ENCODE assay signal across 9 cellular contexts in genomic region chr11:123454060-123454651, GRCh38. TPM values are rescaled to one million over a fixed set of nuclear protein-coding genes. Genes with fewer than 3 reads are reported as not detected.
DNase-seq lines count a peak whose midpoint lies in the region; ATAC-seq and TF ChIP-seq lines count a peak whose summit lies in the region.
"Had no signal": no experiment of that assay in that cellular context is flagged by ENCODE, and none has a peak within 500 bp of the region (broad histone marks: within the 10 kb centered on the region; RNA-seq: fewer than 3 reads in every experiment).

No MANE protein-coding gene starts in this region.

- H3K27ac ChIP-seq in lung (ENCODE audit: low read depth in 1 of 2, low read length in 1 of 2) (peak overlapping the region; percentile 9 to 48), sigmoid colon (no peak overlapping the region)
- H3K27ac ChIP-seq: parathyroid adenoma had no signal

- no peaks in the 10 kb centered on the region for H3K9me3 ChIP-seq in lung (ENCODE audit: control insufficient read depth in 2 of 2, insufficient read depth in 1 of 2, low read length in 1 of 2)
- H3K9me3 ChIP-seq in sigmoid colon, result no peaks in the 10 kb centered on the region

- H3K36me3 ChIP-seq in BJ (ENCODE audit: control insufficient read depth, insufficient read depth, low read length) (no peaks in the 10 kb centered on the region), lung (ENCODE audit: control insufficient read depth in 2 of 2, insufficient read depth in 2 of 2, low read length in 2 of 2) (no peaks in the 10 kb centered on the region), sigmoid colon (no peaks in the 10 kb centered on the region), H7 (replicated peaks; ENCODE audit: control insufficient read depth, insufficient read depth, low read length) (no peaks in the 10 kb centered on the region)

- no peaks in the 10 kb centered on the region for H3K27me3 ChIP-seq in BJ (ENCODE audit: control insufficient read depth, insufficient read depth, low read length)
- H3K27me3 ChIP-seq in lung (ENCODE audit: control insufficient read depth, insufficient read depth), result no peaks in the 10 kb centered on the region
- no peaks in the 10 kb centered on the region for H3K27me3 ChIP-seq in sigmoid colon
- H3K27me3 ChIP-seq in H7 (ENCODE audit: control insufficient read depth, insufficient read depth, low read length), result no peaks in the 10 kb centered on the region

- WGBS in lung, 2 donors, result 28 to 44% methylated on average over 7 of the region's 7 CpGs
- 49 to 68% methylated on average over 7 of the region's 7 CpGs for WGBS in sigmoid colon, 2 donors

- H3K4me3 Mint-ChIP-seq in mesothelial cell of epicardium, result no peak overlapping the region

- H3K4me1 Mint-ChIP-seq in mesothelial cell of epicardium, result no peaks in the 10 kb centered on the region

- no peaks in the 10 kb centered on the region for H3K36me3 Mint-ChIP-seq in mesothelial cell of epicardium

- POLR2A ChIA-PET in BJ (lab: Charles Lee), result no interaction called here

- intact Hi-C loops in sigmoid colon (cut with DNase I), result no loop called here

- no peaks in the 10 kb centered on the region for H3K27me3 Mint-ChIP-seq in mesothelial cell of epicardium (ENCODE audit: low read depth)

- TF ChIP-seq POLR2A in sigmoid colon (IDR thresholded peaks at IDR 0.05), result no peak

- no peaks in the 10 kb centered on the region for H3K9me3 Mint-ChIP-seq in mesothelial cell of epicardium

- CTCF ChIA-PET in BJ (lab: Yijun Ruan, JAX), result interaction anchor here (1.3 kb wide), 1 partner anchor 21 kb away, joined by 4 read pairs; no protein-coding TSS in a partner anchor

- peak; percentile 53 for DNase-seq in BJ (ENCODE audit: low read depth)
- DNase-seq in NCI-H2029 treated with DMSO at 0.1 percent for 48 hours (lab: John Stamatoyannopoulos, UW), result peak; percentile 92
- peak; percentile 42 for DNase-seq in activated CD8-positive, alpha-beta memory T cell treated with anti-CD3 and anti-CD28 coated beads, Interleukin-2, amount 50 U/mL, for 4 hours
- no peak for DNase-seq in lung (ENCODE audit: low spot score)
- no peak for DNase-seq in sigmoid colon
- DNase-seq in H7, result no peak
- DNase-seq in mesothelial cell of epicardium (ENCODE audit: low spot score in 2 of 2, unreplicated experiment in 2 of 2), result no peak
- DNase-seq in AG20443 (ENCODE audit: low spot score), result no peak

- no peak for ATAC-seq in lung (ENCODE audit: insufficient read depth, low FRiP score)

- no peak for TF ChIP-seq EP300 in sigmoid colon (IDR thresholded peaks at IDR 0.05)

- H3K4me1 ChIP-seq in lung (ENCODE audit: control insufficient read depth in 2 of 2, insufficient read depth in 2 of 2, low read length in 2 of 2), result peaks cover 0 to 17% of the 10 kb centered on the region in 2 donors
- no peaks in the 10 kb centered on the region for H3K4me1 ChIP-seq in sigmoid colon
- H3K4me1 ChIP-seq: parathyroid adenoma had no signal

- H3K27ac Mint-ChIP-seq in mesothelial cell of epicardium, result no peak overlapping the region

- H3K4me3 ChIP-seq in BJ (ENCODE audit: low read depth, low read length), result no peak overlapping the region
- no peak overlapping the region for H3K4me3 ChIP-seq in lung
- no peak overlapping the region for H3K4me3 ChIP-seq in sigmoid colon
- H3K4me3 ChIP-seq in H7 (ENCODE audit: insufficient read depth, low read depth, low read length), result no peak overlapping the region

- no peak for TF ChIP-seq CTCF in BJ (IDR thresholded peaks at IDR 0.05; ENCODE audit: insufficient read depth, low read depth, low read length)
- no peak for TF ChIP-seq CTCF in lung (IDR thresholded peaks at IDR 0.05; ENCODE audit: control extremely low read depth, extremely low read depth)
- no peak for TF ChIP-seq CTCF in sigmoid colon (IDR thresholded peaks at IDR 0.05)
- no peak for TF ChIP-seq CTCF in mesothelial cell of epicardium (IDR thresholded peaks at IDR 0.05; ENCODE audit: unreplicated experiment)

RNA-seq across cellular contexts. Expression of gene GRAMD1B, which starts 24.1 kb away (rescaled TPM):
- polyA plus RNA-seq in BJ (2011; rRNA removed) (8.7 and 11.7 TPM in 2 replicates), lung (1 to 10 TPM; 1.4 to 2.1 TPM), sigmoid colon (1 to 10 TPM; 1.8 to 4.9 (median 3.5) TPM)
- polyA minus RNA-seq in BJ (2011; rRNA and poly(A)+ RNA removed), result 9.3 and 12.1 TPM in 2 replicates
- total RNA-seq in lung (1 to 10 TPM; 4.5 to 6.0 TPM), sigmoid colon (1 to 10 TPM; 2.3 to 5.0 (median 3.8) TPM), mesothelial cell of epicardium (8.4 to 9.0 TPM (median 9.0 TPM) in 3 replicates)
- 15.9 and 17.1 TPM in 2 replicates for total RNA-seq in H7 (2014; rRNA removed; shearing (Covaris generic))

Comparison
In these comparisons a context has a peak if more than half of its experiments do, and no peak if none do; other contexts are left out.
1. DNase-seq: peak in BJ (single experiment), NCI-H2029 treated with DMSO at 0.1 percent for 48 hours (single experiment) and activated CD8-positive, alpha-beta memory T cell treated with anti-CD3 and anti-CD28 coated beads, Interleukin-2, amount 50 U/mL, for 4 hours (single experiment); none in lung (single experiment), sigmoid colon (single experiment), H7 (single experiment), mesothelial cell of epicardium (0 of 2) and AG20443 (single experiment).
2. H3K27ac ChIP-seq: peak in lung (2 of 2); none in sigmoid colon (0 of 4).